In the genomic region with DNA sequence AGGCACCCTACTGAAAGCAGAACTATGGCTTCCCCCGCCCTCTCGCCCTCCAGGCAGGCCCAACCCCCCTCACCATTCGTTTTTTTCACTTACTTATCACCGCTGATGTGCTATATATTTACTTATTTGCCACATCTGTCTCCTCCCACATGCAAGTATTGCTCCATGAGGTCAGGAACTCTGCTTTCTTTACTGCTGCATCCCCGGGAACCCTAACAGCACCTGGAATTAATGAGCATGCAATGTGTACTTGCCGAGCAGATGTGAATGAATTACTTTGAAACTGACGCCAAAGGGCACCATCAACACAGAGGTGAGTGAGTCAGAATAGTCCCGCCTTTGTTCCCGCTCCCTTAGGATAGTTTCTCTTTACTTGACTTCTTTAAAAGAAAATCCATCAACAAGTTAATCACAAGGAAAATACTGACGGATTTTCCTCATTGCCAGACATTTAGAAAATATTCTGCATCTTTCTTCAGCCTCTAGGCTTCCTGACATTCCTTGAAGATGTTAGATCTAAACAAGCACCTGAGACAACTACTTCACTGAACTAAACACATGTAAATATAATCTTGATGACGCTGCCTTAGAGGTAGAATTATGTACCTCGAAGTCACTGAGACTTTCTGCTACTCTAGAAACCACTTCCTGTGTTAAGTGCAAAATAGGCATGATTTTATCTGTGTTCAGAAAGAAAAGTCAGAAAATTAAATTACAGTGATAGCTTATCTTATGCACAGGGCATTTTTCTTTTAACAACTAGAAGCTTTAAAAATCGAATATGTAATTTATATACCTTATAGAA, we compare ENCODE assay signal across 8 cellular contexts. TPM values are rescaled to one million over a fixed set of nuclear protein-coding genes. Genes with fewer than 3 reads are reported as not detected.
DNase-seq lines count a peak whose midpoint lies in the region; ATAC-seq and TF ChIP-seq lines count a peak whose summit lies in the region.

No MANE protein-coding gene starts in this region.

- H3K4me3 Mint-ChIP-seq in activated T-cell treated with anti-CD3 and anti-CD28 coated beads, Interleukin-2, amount 50 U/mL, for 72 hours, result peak overlapping the region; percentile 68 to 91
- H3K4me3 Mint-ChIP-seq in activated T-helper 17 cell treated with anti-CD3 and anti-CD28 coated beads, Interleukin-2, amount 50 U/mL, for 72 hours, result peak overlapping the region; percentile 81

- no peak for TF ChIP-seq CTCF in MM.1S (IDR thresholded peaks at IDR 0.05; ENCODE audit: low read length)

- H4K20me1 ChIP-seq in MM.1S (ENCODE audit: insufficient read depth, low read length), result no peaks in the 10 kb centered on the region

- H3K36me3 ChIP-seq in MM.1S (replicated peaks; ENCODE audit: insufficient read depth, low read length) (no peaks in the 10 kb centered on the region), mesenchymal stem cell (ENCODE audit: control insufficient read depth in 1 of 2, insufficient read depth in 2 of 2, low read depth in 1 of 2, low read length in 2 of 2) (no peaks in the 10 kb centered on the region)

- WGBS in mesenchymal stem cell, result 35% methylated on average over 10 of the region's 13 CpGs

- H2AFZ ChIP-seq in MM.1S (ENCODE audit: low read length) (peak overlapping the region; percentile 9), mesenchymal stem cell (ENCODE audit: low read depth, low read length) (no peak overlapping the region)

- H3K4me3 ChIP-seq in MM.1S (ENCODE audit: low read length) (no peak overlapping the region), mesenchymal stem cell (ENCODE audit: insufficient read depth in 1 of 2, low read depth in 1 of 2, low read length in 2 of 2) (no peak overlapping the region)

- no peak overlapping the region for H2AK5ac ChIP-seq in mesenchymal stem cell (ENCODE audit: low read length, severe bottlenecking)

- no peaks in the 10 kb centered on the region for H3K79me1 ChIP-seq in mesenchymal stem cell (replicated peaks; ENCODE audit: low read length, poor library complexity, severe bottlenecking)

- H3K4me1 ChIP-seq in MM.1S (ENCODE audit: low read length), result peaks cover 18% of the 10 kb centered on the region
- peaks cover 10% of the 10 kb centered on the region for H3K4me1 ChIP-seq in mesenchymal stem cell (ENCODE audit: control insufficient read depth, insufficient read depth, low read depth, low read length)

- H2BK12ac ChIP-seq in mesenchymal stem cell (ENCODE audit: low read length in 2 of 2), result no peak overlapping the region

- no peaks in the 10 kb centered on the region for H3K27me3 Mint-ChIP-seq in activated T-cell treated with anti-CD3 and anti-CD28 coated beads, Interleukin-2, amount 50 U/mL, for 72 hours (ENCODE audit: low read depth)
- no peaks in the 10 kb centered on the region for H3K27me3 Mint-ChIP-seq in activated T-helper 17 cell treated with anti-CD3 and anti-CD28 coated beads, Interleukin-2, amount 50 U/mL, for 72 hours

- H3F3A ChIP-seq in MM.1S (ENCODE audit: insufficient read depth, low read length), result peaks cover 6% of the 10 kb centered on the region; the same call in 1 of the 2 replicates

- no peak overlapping the region for H3K14ac ChIP-seq in mesenchymal stem cell (ENCODE audit: low read length in 2 of 2)

- H3K27ac ChIP-seq in MM.1S (ENCODE audit: low read length) (peak overlapping the region; percentile 13; the same call in 1 of the 2 replicates), mesenchymal stem cell (ENCODE audit: low read length, poor library complexity, severe bottlenecking) (peak overlapping the region; percentile 58)

- no peaks in the 10 kb centered on the region for H3K9me3 Mint-ChIP-seq in activated T-cell treated with anti-CD3 and anti-CD28 coated beads, Interleukin-2, amount 50 U/mL, for 72 hours
- H3K9me3 Mint-ChIP-seq in activated T-helper 17 cell treated with anti-CD3 and anti-CD28 coated beads, Interleukin-2, amount 50 U/mL, for 72 hours, result no peaks in the 10 kb centered on the region

- no peak overlapping the region for H2BK5ac ChIP-seq in mesenchymal stem cell (ENCODE audit: low read depth, low read length, poor library complexity, severe bottlenecking)

- peak overlapping the region; percentile 29 for H4K8ac ChIP-seq in mesenchymal stem cell (ENCODE audit: low read length)

- H3K9me2 ChIP-seq in MM.1S (replicated peaks; ENCODE audit: insufficient read depth, low read length), result no peaks in the 10 kb centered on the region

- H3K9ac ChIP-seq in MM.1S (ENCODE audit: low read length) (no peak overlapping the region), mesenchymal stem cell (ENCODE audit: low read length) (no peak overlapping the region)

- H3K9me3 ChIP-seq in MM.1S (replicated peaks; ENCODE audit: insufficient read depth, low read length) (no peaks in the 10 kb centered on the region), mesenchymal stem cell (ENCODE audit: control insufficient read depth, low read length) (no peaks in the 10 kb centered on the region)

- H3K23ac ChIP-seq in mesenchymal stem cell (ENCODE audit: low read length in 2 of 2), result no peak overlapping the region

- H3K36me3 Mint-ChIP-seq in activated T-cell treated with anti-CD3 and anti-CD28 coated beads, Interleukin-2, amount 50 U/mL, for 72 hours (ENCODE audit: insufficient read depth in 2 of 2), result no peaks in the 10 kb centered on the region
- no peaks in the 10 kb centered on the region for H3K36me3 Mint-ChIP-seq in activated T-helper 17 cell treated with anti-CD3 and anti-CD28 coated beads, Interleukin-2, amount 50 U/mL, for 72 hours (ENCODE audit: low read depth)

- no peak overlapping the region for H3K4ac ChIP-seq in mesenchymal stem cell (ENCODE audit: low read depth in 1 of 2, low read length in 2 of 2)

- no peaks in the 10 kb centered on the region for H3K79me2 ChIP-seq in MM.1S (ENCODE audit: low read length)

- peak overlapping the region; percentile 90 for H3K27ac Mint-ChIP-seq in activated T-cell treated with anti-CD3 and anti-CD28 coated beads, Interleukin-2, amount 50 U/mL, for 72 hours
- peak overlapping the region; percentile 71 for H3K27ac Mint-ChIP-seq in activated T-helper 17 cell treated with anti-CD3 and anti-CD28 coated beads, Interleukin-2, amount 50 U/mL, for 72 hours

- H3K27me3 ChIP-seq in MM.1S (replicated peaks; ENCODE audit: insufficient read depth, low read length) (no peaks in the 10 kb centered on the region), mesenchymal stem cell (ENCODE audit: control insufficient read depth in 1 of 2, insufficient read depth in 1 of 2, low read length in 2 of 2) (peaks cover 7 to 22% of the 10 kb centered on the region in 2 experiments)

- peak overlapping the region; percentile 74 for H2BK15ac ChIP-seq in mesenchymal stem cell (ENCODE audit: low read depth, poor library complexity, severe bottlenecking)

- H3K18ac ChIP-seq in mesenchymal stem cell (ENCODE audit: low read depth in 1 of 2, low read length in 2 of 2), result no peak overlapping the region

- peaks cover 64% of the 10 kb centered on the region for H3K4me1 Mint-ChIP-seq in activated T-cell treated with anti-CD3 and anti-CD28 coated beads, Interleukin-2, amount 50 U/mL, for 72 hours (ENCODE audit: low read depth)
- H3K4me1 Mint-ChIP-seq in activated T-helper 17 cell treated with anti-CD3 and anti-CD28 coated beads, Interleukin-2, amount 50 U/mL, for 72 hours, result peaks cover 51% of the 10 kb centered on the region

- no peak overlapping the region for H2BK120ac ChIP-seq in mesenchymal stem cell (ENCODE audit: low read depth, low read length)

- H3K4me2 ChIP-seq in MM.1S (ENCODE audit: low read depth, low read length), result peak overlapping the region; percentile 15
- H3K4me2 ChIP-seq in mesenchymal stem cell (ENCODE audit: low read length, poor library complexity, severe bottlenecking), result peak overlapping the region; percentile 41

- ATAC-seq in activated T-cell treated with anti-CD3 and anti-CD28 coated beads, Interleukin-2, amount 50 U/mL, for 72 hours (replicated peaks in 1 of 2), result peak; percentile 79 to 82
- ATAC-seq in activated T-helper 17 cell treated with anti-CD3 and anti-CD28 coated beads, Interleukin-2, amount 50 U/mL, for 72 hours (replicated peaks), result peak; percentile 83

- no peak for DNase-seq in activated T-cell treated with anti-CD3 and anti-CD28 coated beads, Interleukin-2, amount 50 U/mL, for 72 hours
- no peak for DNase-seq in activated T-cell treated with anti-CD3 and anti-CD28 coated beads, Interleukin-2, amount 50 U/mL, for 1 hour
- DNase-seq in MM.1S (peak; percentile 85), mesenchymal stem cell (peak; percentile 44), 8988T (no peak), epidermal melanocyte (ENCODE audit: insufficient read length, low spot score) (no peak), hippocampal formation (lab: John Stamatoyannopoulos, UW) (no peak)

- no peak overlapping the region for H4K91ac ChIP-seq in mesenchymal stem cell (ENCODE audit: low read length)

RNA-seq across cellular contexts. Expression of a gene that starts 17.5 kb away (rescaled TPM):
- total RNA-seq in activated T-cell treated with anti-CD3 and anti-CD28 coated beads, Interleukin-2, amount 50 U/mL, for 72 hours, result 10 to 100 TPM; 31.7 to 32.3 TPM
- 10 to 100 TPM; 35.2 to 36.6 TPM for total RNA-seq in activated T-helper 17 cell treated with anti-CD3 and anti-CD28 coated beads, Interleukin-2, amount 50 U/mL, for 72 hours
- 24.2 TPM for polyA plus RNA-seq in mesenchymal stem cell (2013, experiment 1 of 2)
- polyA plus RNA-seq in mesenchymal stem cell (2013, experiment 2 of 2), result 24.7 TPM

Comparison
In these comparisons a context has a peak if more than half of its experiments do, and no peak if none do; other contexts are left out.
1. DNase-seq: peak in MM.1S (single experiment) and mesenchymal stem cell (single experiment); none in activated T-cell treated with anti-CD3 and anti-CD28 coated beads, Interleukin-2, amount 50 U/mL, for 72 hours (0 of 2), activated T-cell treated with anti-CD3 and anti-CD28 coated beads, Interleukin-2, amount 50 U/mL, for 1 hour (single experiment), 8988T (single experiment), epidermal melanocyte (single experiment) and hippocampal formation (0 of 2).